ENCODE assay signal across 4 cellular contexts in the genomic region with DNA sequence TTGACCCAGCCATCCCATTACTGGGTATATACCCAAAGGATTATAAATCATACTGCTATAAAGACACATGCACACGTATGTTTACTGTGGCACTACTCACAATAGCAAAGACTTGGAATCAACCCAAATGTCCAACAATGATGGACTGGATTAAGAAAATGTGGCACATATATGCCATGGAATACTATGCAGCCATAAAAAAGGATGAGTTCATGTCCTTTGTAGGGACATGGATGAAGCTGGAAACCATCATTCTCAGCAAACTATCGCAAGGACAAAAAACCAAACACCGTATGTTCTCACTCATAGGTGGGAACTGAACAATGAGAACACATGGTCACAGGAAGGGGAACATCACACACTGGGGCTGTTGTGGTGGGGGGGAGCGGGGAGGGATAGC. TPM values are rescaled to one million over a fixed set of nuclear protein-coding genes. Genes with fewer than 3 reads are reported as not detected.
"Had no signal": no experiment of that assay in that cellular context is flagged by ENCODE, and none has a peak within 500 bp of the region (broad histone marks: within the 10 kb centered on the region; RNA-seq: fewer than 3 reads in every experiment).

No MANE protein-coding gene starts in this region.

RNA-seq across cellular contexts. Expression of gene CSF2, which starts 35.4 kb away (rescaled TPM):
- total RNA-seq: NCI-H460, Right ventricle myocardium superior had no signal

RNA-seq across cellular contexts. Expression of gene IL3, which starts 48.5 kb away (rescaled TPM):
- total RNA-seq: HT-29, NCI-H460, Right ventricle myocardium superior, SJSA1 had no signal
